18 cellular contexts compared by ENCODE assay signal in the genomic region with DNA sequence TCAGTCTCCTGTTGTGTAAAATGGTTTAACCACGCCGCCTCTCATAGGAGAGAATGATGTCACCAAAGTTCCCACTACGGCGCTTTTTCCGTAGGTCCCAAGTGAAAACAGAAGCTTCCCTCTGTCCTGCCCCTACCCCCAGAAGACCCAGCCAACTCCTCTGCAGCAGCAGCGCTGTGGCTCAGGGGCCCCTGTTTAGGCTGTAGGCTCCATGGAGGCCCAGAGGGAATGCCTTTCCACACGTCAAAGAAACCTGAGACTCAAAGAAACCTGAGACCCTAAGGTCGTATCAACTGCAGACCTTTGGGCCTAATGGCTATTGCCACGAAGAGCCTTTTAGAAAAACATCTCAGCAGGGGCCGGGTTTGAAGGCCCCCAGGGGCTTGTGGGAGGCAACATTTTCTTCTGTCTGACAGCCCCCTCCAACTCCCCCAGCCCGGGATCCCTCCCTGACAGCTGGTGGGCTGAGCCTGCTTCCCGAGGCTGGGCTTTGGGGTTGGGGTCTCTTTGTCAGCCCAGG. TPM values are rescaled to one million over a fixed set of nuclear protein-coding genes. Genes with fewer than 3 reads are reported as not detected.
A peak's percentile ranks its signal among the peaks of the same experiment; 100 is the strongest.
DNase-seq lines count a peak whose midpoint lies in the region; ATAC-seq and TF ChIP-seq lines count a peak whose summit lies in the region.
"Had no signal": no experiment of that assay in that cellular context is flagged by ENCODE, and none has a peak within 500 bp of the region (broad histone marks: within the 10 kb centered on the region; RNA-seq: fewer than 3 reads in every experiment).

No MANE protein-coding gene starts in this region.

- H3K9me3 ChIP-seq in endodermal cell (ENCODE audit: control insufficient read depth, low read length): no peaks in the 10 kb centered on the region
- no peaks in the 10 kb centered on the region for H3K9me3 ChIP-seq in CD4-positive, alpha-beta T cell (ENCODE audit: control insufficient read depth, low read length)
- H3K9me3 ChIP-seq: MG63, sigmoid colon, upper lobe of right lung had no signal

- TF ChIP-seq CTCF in endodermal cell (conservative IDR thresholded peaks at IDR 0.05): no peak
- TF ChIP-seq CTCF in CD4-positive, alpha-beta T cell (IDR thresholded peaks at IDR 0.05): no peak

- no peaks in the 10 kb centered on the region for H3K9me3 Mint-ChIP-seq in activated CD4-positive, alpha-beta T cell treated with anti-CD3 and anti-CD28 coated beads, Interleukin-2, amount 10 ng/mL, durations not matched to agents 24 days and 14 days
- H3K9me3 Mint-ChIP-seq in endodermal cell: no peaks in the 10 kb centered on the region
- H3K9me3 Mint-ChIP-seq in CD4-positive, alpha-beta T cell: no peaks in the 10 kb centered on the region

- CTCF ChIA-PET in CD4-positive, alpha-beta T cell (lab: Charles Lee): no interaction called here

- no peak overlapping the region for H3K9ac ChIP-seq in endodermal cell (ENCODE audit: extremely low read depth, low read length, poor library complexity, severe bottlenecking)

- intact Hi-C loops in activated CD4-positive, alpha-beta T cell treated with anti-CD3 and anti-CD28 coated beads, Interleukin-2, amount 10 ng/mL, durations not matched to agents 24 days and 14 days (cut with micrococcal nuclease): loop anchor here (5.0 kb wide), 1 partner anchor 480 kb away; a partner anchor contains a TSS
- intact Hi-C loops in CD4-positive, alpha-beta T cell (cut with DNase I, micrococcal nuclease): no loop called here

- POLR2A ChIA-PET in CD4-positive, alpha-beta T cell (lab: Charles Lee): no interaction called here

- no peaks in the 10 kb centered on the region for H3K27me3 Mint-ChIP-seq in activated CD4-positive, alpha-beta T cell treated with anti-CD3 and anti-CD28 coated beads, Interleukin-2, amount 10 ng/mL, durations not matched to agents 24 days and 14 days
- H3K27me3 Mint-ChIP-seq in endodermal cell (ENCODE audit: insufficient read depth): no peaks in the 10 kb centered on the region
- H3K27me3 Mint-ChIP-seq in CD4-positive, alpha-beta T cell: no peaks in the 10 kb centered on the region

- H3K27ac Mint-ChIP-seq in activated CD4-positive, alpha-beta T cell treated with anti-CD3 and anti-CD28 coated beads, Interleukin-2, amount 10 ng/mL, durations not matched to agents 24 days and 14 days: peak overlapping the region; percentile 99
- H3K27ac Mint-ChIP-seq in endodermal cell: no peak overlapping the region
- no peak overlapping the region for H3K27ac Mint-ChIP-seq in CD4-positive, alpha-beta T cell

- peaks cover 43% of the 10 kb centered on the region for H3K36me3 Mint-ChIP-seq in activated CD4-positive, alpha-beta T cell treated with anti-CD3 and anti-CD28 coated beads, Interleukin-2, amount 10 ng/mL, durations not matched to agents 24 days and 14 days (ENCODE audit: low read depth)
- no peaks in the 10 kb centered on the region for H3K36me3 Mint-ChIP-seq in endodermal cell (ENCODE audit: low read depth)
- H3K36me3 Mint-ChIP-seq in CD4-positive, alpha-beta T cell (ENCODE audit: low read depth): no peaks in the 10 kb centered on the region

- WGBS in endodermal cell (ENCODE audit: insufficient coverage in 1 of 2, insufficient read length in 1 of 2), 2 experiments: 58 to 65% methylated on average over 11 to 12 of the region's 12 CpGs

- H3K4me3 Mint-ChIP-seq in activated CD4-positive, alpha-beta T cell treated with anti-CD3 and anti-CD28 coated beads, Interleukin-2, amount 10 ng/mL, durations not matched to agents 24 days and 14 days: peak overlapping the region; percentile 95
- H3K4me3 Mint-ChIP-seq in endodermal cell: no peak overlapping the region
- H3K4me3 Mint-ChIP-seq in CD4-positive, alpha-beta T cell: no peak overlapping the region

- H3K4me1 ChIP-seq in endodermal cell (ENCODE audit: control insufficient read depth, insufficient read depth, low read length): no peaks in the 10 kb centered on the region
- H3K4me1 ChIP-seq: sigmoid colon, upper lobe of right lung had no signal

- no peak for ATAC-seq in CD4-positive, alpha-beta T cell (ENCODE audit: poor library complexity)
- ATAC-seq: GM12878, upper lobe of right lung had no signal

- peak overlapping the region; percentile 82 for H3K27ac ChIP-seq in endodermal cell (ENCODE audit: low read depth, low read length)
- no peak overlapping the region for H3K27ac ChIP-seq in CD4-positive, alpha-beta T cell (ENCODE audit: low read depth, low read length)
- H3K27ac ChIP-seq: PC-9, sigmoid colon, upper lobe of right lung had no signal

- no peaks in the 10 kb centered on the region for H3K36me3 ChIP-seq in endodermal cell (ENCODE audit: control insufficient read depth, insufficient read depth, low read length)
- H3K36me3 ChIP-seq: MG63, sigmoid colon, upper lobe of right lung had no signal

- peak; percentile 66 for DNase-seq in activated CD4-positive, alpha-beta T cell treated with anti-CD3 and anti-CD28 coated beads, Interleukin-2, amount 10 ng/mL, durations not matched to agents 24 days and 14 days
- DNase-seq in activated CD4-positive, alpha-beta T cell treated with anti-CD3 and anti-CD28 coated beads for 1 hour: no peak
- DNase-seq in NCI-H69 (lab: John Stamatoyannopoulos, UW) (peak; percentile 37), endodermal cell (no peak), H4 (ENCODE audit: low spot score) (no peak), mesenteric fat pad (ENCODE audit: low spot score) (no peak)
- DNase-seq in stimulated activated CD4-positive, alpha-beta T cell treated with anti-CD3 and anti-CD28 coated beads, Interleukin-4, amount 100 ng/mL, for 4 hours: peak; percentile 29 to 41
- DNase-seq in CD4-positive, alpha-beta T cell: no peak
- DNase-seq: ACHN; DND-41; effector memory CD4-positive, alpha-beta T cell; foreskin melanocyte; kidney; MG63; PC-9; sigmoid colon; upper lobe of right lung had no signal

- peaks cover 57% of the 10 kb centered on the region for H3K4me1 Mint-ChIP-seq in activated CD4-positive, alpha-beta T cell treated with anti-CD3 and anti-CD28 coated beads, Interleukin-2, amount 10 ng/mL, durations not matched to agents 24 days and 14 days
- no peaks in the 10 kb centered on the region for H3K4me1 Mint-ChIP-seq in endodermal cell
- peaks cover 26% of the 10 kb centered on the region for H3K4me1 Mint-ChIP-seq in CD4-positive, alpha-beta T cell (ENCODE audit: low read depth)

- no peaks in the 10 kb centered on the region for H3K27me3 ChIP-seq in endodermal cell (ENCODE audit: control insufficient read depth, insufficient read depth, low read length, poor library complexity, severe bottlenecking)
- no peaks in the 10 kb centered on the region for H3K27me3 ChIP-seq in CD4-positive, alpha-beta T cell (ENCODE audit: control insufficient read depth, insufficient read depth, low read length)
- H3K27me3 ChIP-seq: MG63, upper lobe of right lung had no signal

- H3K4me3 ChIP-seq in endodermal cell (ENCODE audit: low read length): no peak overlapping the region
- H3K4me3 ChIP-seq: GM12878, MG63, PC-9, sigmoid colon, upper lobe of right lung had no signal

RNA-seq across cellular contexts. Expression of a gene that starts 43.1 kb away (rescaled TPM):
- total RNA-seq in activated CD4-positive, alpha-beta T cell treated with anti-CD3 and anti-CD28 coated beads, Interleukin-2, amount 10 ng/mL, durations not matched to agents 24 days and 14 days: 11.7 and 12.5 TPM in 2 replicates
- 10 to 100 TPM; 30.3 to 34.9 TPM for total RNA-seq in endodermal cell
- polyA plus RNA-seq in endodermal cell (2013, experiment 1 of 2): 16.1 TPM
- 12.1 TPM for polyA plus RNA-seq in endodermal cell (2013, experiment 2 of 2)
- 1 to 10 TPM; 1.9 to 3.7 TPM for total RNA-seq in CD4-positive, alpha-beta T cell
- 5.3 and 5.5 TPM in 2 replicates for total RNA-seq in H4 (2014; rRNA removed; shearing (Covaris generic))
- 11.5 TPM for total RNA-seq in mesenteric fat pad

Comparison
In these comparisons a context has a peak if more than half of its experiments do, and no peak if none do; other contexts are left out.
1. DNase-seq: peak in activated CD4-positive, alpha-beta T cell treated with anti-CD3 and anti-CD28 coated beads, Interleukin-2, amount 10 ng/mL, durations not matched to agents 24 days and 14 days (single experiment), NCI-H69 (single experiment) and stimulated activated CD4-positive, alpha-beta T cell treated with anti-CD3 and anti-CD28 coated beads, Interleukin-4, amount 100 ng/mL, for 4 hours (2 of 2); none in activated CD4-positive, alpha-beta T cell treated with anti-CD3 and anti-CD28 coated beads for 1 hour (single experiment), endodermal cell (single experiment), CD4-positive, alpha-beta T cell (0 of 10), H4 (single experiment) and mesenteric fat pad (single experiment).